13 cellular contexts compared by ENCODE assay signal in genomic region chr3:178968996-178969700, GRCh38.
DNase-seq lines count a peak whose midpoint lies in the region; ATAC-seq and TF ChIP-seq lines count a peak whose summit lies in the region.
"Had no signal": no experiment of that assay in that cellular context is flagged by ENCODE, and none has a peak within 500 bp of the region (broad histone marks: within the 10 kb centered on the region; RNA-seq: fewer than 3 reads in every experiment).

No MANE protein-coding gene starts in this region.

- no peak for TF ChIP-seq CTCF in hepatocyte (IDR thresholded peaks at IDR 0.05; ENCODE audit: poor library complexity)

- peaks cover 27 to 40% (median 35%) of the 10 kb centered on the region in 10 experiments for H3K4me1 ChIP-seq in BLaER1 treated with 17β-estradiol and CSF1 and Interleukin-3, amounts not matched to agents 10 nM and 100 nM
- no peaks in the 10 kb centered on the region for H3K4me1 ChIP-seq in hepatocyte (ENCODE audit: insufficient read depth)
- H3K4me1 ChIP-seq: A549 had no signal

- ATAC-seq in GM19328 (IDR thresholded peaks at IDR 0.05; ENCODE audit: unreplicated experiment) (peak; percentile 72), HG02840 (IDR thresholded peaks at IDR 0.05; ENCODE audit: low FRiP score, unreplicated experiment) (peak; percentile 73), HG03565 (IDR thresholded peaks at IDR 0.05; ENCODE audit: unreplicated experiment) (peak; percentile 81)
- ATAC-seq: A549 had no signal

- peak overlapping the region; percentile 7 to 82 (median 42); a peak in 17 of 22 replicates for H3K4me2 ChIP-seq in BLaER1 treated with 17β-estradiol and CSF1 and Interleukin-3, amounts not matched to agents 10 nM and 100 nM
- H3K4me2 ChIP-seq in hepatocyte = no peak overlapping the region
- H3K4me2 ChIP-seq: A549 had no signal

- H4K20me1 ChIP-seq in BLaER1 treated with 17β-estradiol and CSF1 and Interleukin-3, amounts not matched to agents 10 nM and 100 nM = no peaks in the 10 kb centered on the region
- no peaks in the 10 kb centered on the region for H4K20me1 ChIP-seq in hepatocyte (ENCODE audit: insufficient read depth, poor library complexity, severe bottlenecking)

- 83% methylated on average over 5 of the region's 5 CpGs for WGBS in hepatocyte (ENCODE audit: low lambda C conversion rate, missing lambda C conversion rate)

- H3K79me2 ChIP-seq in hepatocyte = no peaks in the 10 kb centered on the region

- no peak overlapping the region for H3K4me3 ChIP-seq in BLaER1 treated with 17β-estradiol and CSF1 and Interleukin-3, amounts not matched to agents 10 nM and 100 nM
- H3K4me3 ChIP-seq in hepatocyte = no peak overlapping the region
- H3K4me3 ChIP-seq: A549 had no signal

- no peak overlapping the region for H3K27ac ChIP-seq in BLaER1 treated with 17β-estradiol and CSF1 and Interleukin-3, amounts not matched to agents 10 nM and 100 nM
- H3K27ac ChIP-seq in hepatocyte = no peak overlapping the region
- H3K27ac ChIP-seq: A549 had no signal

- H3K36me3 ChIP-seq in BLaER1 treated with 17β-estradiol and CSF1 and Interleukin-3, amounts not matched to agents 10 nM and 100 nM = peaks cover 0 to 13% (median 0%) of the 10 kb centered on the region in 11 experiments; a peak in 3 of 22 replicates
- H3K36me3 ChIP-seq in hepatocyte (replicated peaks; ENCODE audit: insufficient read depth, low read depth) = no peaks in the 10 kb centered on the region

- H3K9me3 ChIP-seq in BLaER1 treated with 17β-estradiol and CSF1 and Interleukin-3, amounts not matched to agents 10 nM and 100 nM (replicated peaks in 1 of 11) = peaks cover 11 to 13% (median 12%) of the 10 kb centered on the region in 11 experiments
- H3K9me3 ChIP-seq in hepatocyte (ENCODE audit: low read depth) = no peaks in the 10 kb centered on the region
- H3K9me3 ChIP-seq: A549 had no signal

- H3K27me3 ChIP-seq in BLaER1 treated with 17β-estradiol and CSF1 and Interleukin-3, amounts not matched to agents 10 nM and 100 nM = no peaks in the 10 kb centered on the region
- no peaks in the 10 kb centered on the region for H3K27me3 ChIP-seq in hepatocyte

- no peaks in the 10 kb centered on the region for H3K9me2 ChIP-seq in hepatocyte (replicated peaks; ENCODE audit: insufficient read depth)

- no peak overlapping the region for H2AFZ ChIP-seq in hepatocyte

- no peak overlapping the region for H3K9ac ChIP-seq in BLaER1 treated with 17β-estradiol and CSF1 and Interleukin-3, amounts not matched to agents 10 nM and 100 nM

- DNase-seq in NCI-H524 (lab: John Stamatoyannopoulos, UW) = no peak
- DNase-seq in HK-2 (ENCODE audit: unreplicated experiment) = no peak
- no peak for DNase-seq in central memory CD4-positive, alpha-beta T cell
- DNase-seq in hepatocyte (ENCODE audit: low spot score) = no peak
- DNase-seq: activated T-cell treated with anti-CD3 and anti-CD28 coated beads, Interleukin-2, amount 50 U/mL, for 72 hours; cerebellar nuclear complex; GDM1; NCI-H510A had no signal
